In the genomic region with DNA sequence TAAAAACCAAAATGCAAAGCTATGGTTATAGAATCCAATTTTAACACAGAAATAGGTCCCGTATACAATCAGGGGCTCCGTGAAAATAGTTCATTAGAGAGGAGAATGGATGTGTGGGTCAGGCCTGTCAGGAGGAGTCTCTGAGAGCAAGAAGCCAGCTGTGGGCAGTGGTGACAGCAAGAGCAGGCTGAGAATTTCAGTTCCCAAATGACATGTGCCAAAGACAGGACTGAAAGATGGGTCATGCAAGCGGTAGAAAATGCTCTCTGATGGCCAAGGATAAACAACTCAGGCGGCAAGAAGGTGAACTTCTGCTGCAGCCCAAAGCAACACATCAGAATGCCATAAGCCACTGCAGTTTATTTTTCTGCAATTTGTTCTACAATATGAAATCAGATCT, we compare ENCODE assay signal across 1 cellular context.
TF ChIP-seq lines count a peak whose summit lies in the region.

No MANE protein-coding gene starts in this region.

TF ChIP-seq in SK-N-SH, 30 proteins besides CTCF, POLR2A, EP300 and RAD21 (continued from another document):
- TF ChIP-seq, protein P1, sequence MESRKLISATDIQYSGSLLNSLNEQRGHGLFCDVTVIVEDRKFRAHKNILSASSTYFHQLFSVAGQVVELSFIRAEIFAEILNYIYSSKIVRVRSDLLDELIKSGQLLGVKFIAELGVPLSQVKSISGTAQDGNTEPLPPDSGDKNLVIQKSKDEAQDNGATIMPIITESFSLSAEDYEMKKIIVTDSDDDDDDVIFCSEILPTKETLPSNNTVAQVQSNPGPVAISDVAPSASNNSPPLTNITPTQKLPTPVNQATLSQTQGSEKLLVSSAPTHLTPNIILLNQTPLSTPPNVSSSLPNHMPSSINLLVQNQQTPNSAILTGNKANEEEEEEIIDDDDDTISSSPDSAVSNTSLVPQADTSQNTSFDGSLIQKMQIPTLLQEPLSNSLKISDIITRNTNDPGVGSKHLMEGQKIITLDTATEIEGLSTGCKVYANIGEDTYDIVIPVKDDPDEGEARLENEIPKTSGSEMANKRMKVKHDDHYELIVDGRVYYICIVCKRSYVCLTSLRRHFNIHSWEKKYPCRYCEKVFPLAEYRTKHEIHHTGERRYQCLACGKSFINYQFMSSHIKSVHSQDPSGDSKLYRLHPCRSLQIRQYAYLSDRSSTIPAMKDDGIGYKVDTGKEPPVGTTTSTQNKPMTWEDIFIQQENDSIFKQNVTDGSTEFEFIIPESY (IDR thresholded peaks at IDR 0.05; ENCODE audit: borderline replicate concordance, low read depth): no peak
- TF ChIP-seq FOXJ3 (CRISPR knock-in tag; IDR thresholded peaks at IDR 0.05) (no peak), SMC3 (IDR thresholded peaks at IDR 0.05; ENCODE audit: low read depth, low read length) (no peak), ELF1 (IDR thresholded peaks at IDR 0.05) (no peak), JUND (IDR thresholded peaks at IDR 0.05) (no peak)
TF ChIP-seq in SK-N-SH: peak in this region for 0.
